In the genomic region with DNA sequence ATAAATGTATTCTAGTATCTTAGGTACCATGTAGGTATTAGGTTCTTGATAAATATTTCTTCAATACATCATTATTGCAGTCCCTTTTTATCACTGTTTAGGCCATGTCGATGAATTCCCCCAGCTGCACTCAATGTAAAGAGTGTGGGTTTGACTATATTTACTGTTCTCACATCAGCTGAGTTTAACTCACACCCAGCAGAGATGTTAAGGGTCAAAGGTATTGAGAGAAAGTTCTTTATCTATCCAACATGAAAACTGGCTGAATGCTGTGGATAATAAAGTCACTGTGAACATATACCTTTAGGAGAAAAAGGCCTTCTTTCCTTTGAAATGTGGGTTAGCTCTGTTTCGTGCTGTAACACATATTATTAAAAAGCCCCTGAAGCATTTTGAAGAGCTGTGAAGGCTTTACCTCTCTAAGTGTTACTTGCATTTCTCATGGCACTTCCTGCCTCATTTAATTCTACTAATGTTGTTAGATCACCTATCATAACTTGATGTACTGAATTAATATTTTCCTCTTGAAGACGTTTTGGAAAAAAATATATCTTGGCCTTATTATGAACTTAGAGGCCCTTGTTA, we compare ENCODE assay signal across 31 cellular contexts. TPM values are rescaled to one million over a fixed set of nuclear protein-coding genes. Genes with fewer than 3 reads are reported as not detected.
DNase-seq lines count a peak whose midpoint lies in the region; ATAC-seq lines count a peak whose summit lies in the region.
"Had no signal": no experiment of that assay in that cellular context is flagged by ENCODE, and none has a peak within 500 bp of the region (broad histone marks: within the 10 kb centered on the region; RNA-seq: fewer than 3 reads in every experiment).

No MANE protein-coding gene starts in this region.

- intact Hi-C loops in activated CD4-positive, alpha-beta T cell treated with anti-CD3 and anti-CD28 coated beads for 36 hours (cut with DNase I, micrococcal nuclease): loop anchor here in 1 of 2 experiments (5.0 kb wide), 2 partner anchors 87 to 383 kb away; a partner anchor contains a TSS

- H3K27me3 Mint-ChIP-seq in activated CD4-positive, alpha-beta T cell treated with anti-CD3 and anti-CD28 coated beads for 36 hours: no peaks in the 10 kb centered on the region
- no peaks in the 10 kb centered on the region for H3K27me3 Mint-ChIP-seq in activated naive CD8-positive, alpha-beta T cell treated with anti-CD3 and anti-CD28 coated beads, Interleukin-2, amount 10 ng/mL, durations not matched to agents 7 days and 5 days
- no peaks in the 10 kb centered on the region for H3K27me3 Mint-ChIP-seq in natural killer cell treated with Interleukin-12 subunit alpha and Interleukin-12 subunit beta and Interleukin-15 and Interleukin-18, amount 100 ng/mL, for 72 hours
- H3K27me3 Mint-ChIP-seq: CD4-positive, CD25-positive, alpha-beta regulatory T cell had no signal

- DNase-seq in activated CD4-positive, alpha-beta T cell treated with anti-CD3 and anti-CD28 coated beads for 36 hours: no peak
- DNase-seq in activated CD4-positive, alpha-beta T cell treated with anti-CD3 and anti-CD28 coated beads, Interleukin-2, amount 50 U/mL, for 1 hour: no peak
- DNase-seq in HuH-7 (ENCODE audit: low spot score): peak; percentile 40
- DNase-seq in activated naive CD8-positive, alpha-beta T cell treated with anti-CD3 and anti-CD28 coated beads, Interleukin-2, amount 10 ng/mL, durations not matched to agents 7 days and 5 days: no peak
- DNase-seq in natural killer cell treated with Interleukin-12 subunit alpha and Interleukin-12 subunit beta and Interleukin-15 and Interleukin-18, amount 100 ng/mL, for 72 hours (ENCODE audit: low spot score): no peak
- DNase-seq in stimulated activated CD4-positive, alpha-beta T cell treated with anti-CD3 and anti-CD28 coated beads, Interleukin-4, amount 100 ng/mL, for 24 hours: no peak
- no peak for DNase-seq in SKM-1 (lab: John Stamatoyannopoulos, UW; ENCODE audit: unreplicated experiment)
- no peak for DNase-seq in HK-2 (ENCODE audit: unreplicated experiment)
- DNase-seq: activated CD4-positive, alpha-beta T cell treated with anti-CD3 and anti-CD28 coated beads for 4 hours; activated CD8-positive, alpha-beta memory T cell treated with anti-CD3 and anti-CD28 coated beads, Interleukin-2, amount 50 U/mL, for 4 hours; activated effector memory CD4-positive, alpha-beta T cell treated with Interleukin-2 at 50 U/mL for 16 hours; adrenal gland; CD4-positive, CD25-positive, alpha-beta regulatory T cell; central memory CD4-positive, alpha-beta T cell; dermis blood vessel endothelial cell; esophagus squamous epithelium; foreskin keratinocyte; head of caudate nucleus; IMR-90; islet precursor cell; left ventricle myocardium inferior; mesenchymal stem cell; MV-4-11; NCI-H1436 treated with DMSO at 0.1 percent for 48 hours; NCI-H2107; NCI-H774; right cardiac atrium; SHP77 treated with DMSO at 0.1 percent for 48 hours; substantia nigra; T1000; upper lobe of left lung had no signal

- H3K9me3 Mint-ChIP-seq in activated CD4-positive, alpha-beta T cell treated with anti-CD3 and anti-CD28 coated beads for 36 hours (ENCODE audit: low read depth): no peaks in the 10 kb centered on the region
- no peaks in the 10 kb centered on the region for H3K9me3 Mint-ChIP-seq in activated naive CD8-positive, alpha-beta T cell treated with anti-CD3 and anti-CD28 coated beads, Interleukin-2, amount 10 ng/mL, durations not matched to agents 7 days and 5 days
- H3K9me3 Mint-ChIP-seq in natural killer cell treated with Interleukin-12 subunit alpha and Interleukin-12 subunit beta and Interleukin-15 and Interleukin-18, amount 100 ng/mL, for 72 hours: no peaks in the 10 kb centered on the region
- H3K9me3 Mint-ChIP-seq: CD4-positive, CD25-positive, alpha-beta regulatory T cell had no signal

- CTCF ChIA-PET in activated CD4-positive, alpha-beta T cell treated with anti-CD3 and anti-CD28 coated beads for 36 hours (lab: Charles Lee): interaction anchor here (0.7 to 1.4 kb wide), 3 partner anchors 20 to 86 kb away, joined by 3 to 6 read pairs (median 4); no protein-coding TSS in a partner anchor

- H3K4me3 Mint-ChIP-seq in activated CD4-positive, alpha-beta T cell treated with anti-CD3 and anti-CD28 coated beads for 36 hours: no peak overlapping the region
- no peak overlapping the region for H3K4me3 Mint-ChIP-seq in activated naive CD8-positive, alpha-beta T cell treated with anti-CD3 and anti-CD28 coated beads, Interleukin-2, amount 10 ng/mL, durations not matched to agents 7 days and 5 days
- H3K4me3 Mint-ChIP-seq in natural killer cell treated with Interleukin-12 subunit alpha and Interleukin-12 subunit beta and Interleukin-15 and Interleukin-18, amount 100 ng/mL, for 72 hours: peak overlapping the region; percentile 49
- H3K4me3 Mint-ChIP-seq: CD4-positive, CD25-positive, alpha-beta regulatory T cell had no signal

- peaks cover 42% of the 10 kb centered on the region for H3K4me1 Mint-ChIP-seq in activated CD4-positive, alpha-beta T cell treated with anti-CD3 and anti-CD28 coated beads for 36 hours
- H3K4me1 Mint-ChIP-seq in activated naive CD8-positive, alpha-beta T cell treated with anti-CD3 and anti-CD28 coated beads, Interleukin-2, amount 10 ng/mL, durations not matched to agents 7 days and 5 days: peaks cover 40% of the 10 kb centered on the region
- peaks cover 32 to 68% of the 10 kb centered on the region in 2 donors for H3K4me1 Mint-ChIP-seq in natural killer cell treated with Interleukin-12 subunit alpha and Interleukin-12 subunit beta and Interleukin-15 and Interleukin-18, amount 100 ng/mL, for 72 hours (ENCODE audit: low read depth in 2 of 2)

- POLR2A ChIA-PET in activated CD4-positive, alpha-beta T cell treated with anti-CD3 and anti-CD28 coated beads for 36 hours (lab: Charles Lee): no interaction called here
- POLR2A ChIA-PET in activated naive CD8-positive, alpha-beta T cell treated with anti-CD3 and anti-CD28 coated beads, Interleukin-2, amount 10 ng/mL, durations not matched to agents 7 days and 5 days (lab: Charles Lee): interaction anchor here (1.6 to 3.5 kb wide), 2 partner anchors 11 to 19 kb away, joined by 4 to 57 read pairs; a partner anchor contains a TSS

- ATAC-seq in activated CD4-positive, alpha-beta T cell treated with anti-CD3 and anti-CD28 coated beads for 36 hours: no peak
- no peak for ATAC-seq in activated naive CD8-positive, alpha-beta T cell treated with anti-CD3 and anti-CD28 coated beads, Interleukin-2, amount 10 ng/mL, durations not matched to agents 7 days and 5 days (ENCODE audit: low read depth)
- peak; percentile 42 to 58 for ATAC-seq in natural killer cell treated with Interleukin-12 subunit alpha and Interleukin-12 subunit beta and Interleukin-15 and Interleukin-18, amount 100 ng/mL, for 72 hours
- ATAC-seq: foreskin keratinocyte, right cardiac atrium had no signal

- H3K27ac Mint-ChIP-seq in activated CD4-positive, alpha-beta T cell treated with anti-CD3 and anti-CD28 coated beads for 36 hours: peak overlapping the region; percentile 58
- H3K27ac Mint-ChIP-seq in activated naive CD8-positive, alpha-beta T cell treated with anti-CD3 and anti-CD28 coated beads, Interleukin-2, amount 10 ng/mL, durations not matched to agents 7 days and 5 days: peak overlapping the region; percentile 70
- H3K27ac Mint-ChIP-seq in natural killer cell treated with Interleukin-12 subunit alpha and Interleukin-12 subunit beta and Interleukin-15 and Interleukin-18, amount 100 ng/mL, for 72 hours: peak overlapping the region; percentile 81 to 91

- H3K36me3 Mint-ChIP-seq in activated CD4-positive, alpha-beta T cell treated with anti-CD3 and anti-CD28 coated beads for 36 hours (ENCODE audit: low read depth): no peaks in the 10 kb centered on the region
- H3K36me3 Mint-ChIP-seq in activated naive CD8-positive, alpha-beta T cell treated with anti-CD3 and anti-CD28 coated beads, Interleukin-2, amount 10 ng/mL, durations not matched to agents 7 days and 5 days: peaks cover 4% of the 10 kb centered on the region
- no peaks in the 10 kb centered on the region for H3K36me3 Mint-ChIP-seq in natural killer cell treated with Interleukin-12 subunit alpha and Interleukin-12 subunit beta and Interleukin-15 and Interleukin-18, amount 100 ng/mL, for 72 hours
- H3K36me3 Mint-ChIP-seq: CD4-positive, CD25-positive, alpha-beta regulatory T cell had no signal

RNA-seq across cellular contexts. Expression of a gene that starts 19.0 kb away (rescaled TPM):
- total RNA-seq in activated CD4-positive, alpha-beta T cell treated with anti-CD3 and anti-CD28 coated beads for 36 hours: 10 to 100 TPM; 28.1 to 32.3 TPM
- total RNA-seq in activated naive CD8-positive, alpha-beta T cell treated with anti-CD3 and anti-CD28 coated beads, Interleukin-2, amount 10 ng/mL, durations not matched to agents 7 days and 5 days: 10 to 100 TPM; 52.8 to 61.2 TPM
- total RNA-seq in natural killer cell treated with Interleukin-12 subunit alpha and Interleukin-12 subunit beta and Interleukin-15 and Interleukin-18, amount 100 ng/mL, for 72 hours: 10 to 100 TPM; 68.8 to 91.2 TPM

Comparison
In these comparisons a context has a peak if more than half of its experiments do, and no peak if none do; other contexts are left out.
1. ATAC-seq: peak in natural killer cell treated with Interleukin-12 subunit alpha and Interleukin-12 subunit beta and Interleukin-15 and Interleukin-18, amount 100 ng/mL, for 72 hours (2 of 2); none in activated CD4-positive, alpha-beta T cell treated with anti-CD3 and anti-CD28 coated beads for 36 hours (single experiment) and activated naive CD8-positive, alpha-beta T cell treated with anti-CD3 and anti-CD28 coated beads, Interleukin-2, amount 10 ng/mL, durations not matched to agents 7 days and 5 days (single experiment).
2. Peak in every context shown above with its lines, with median percentiles within 50 percentile points of each other: H3K27ac Mint-ChIP-seq.